8 cellular contexts compared by ENCODE assay signal in genomic region chr2:238289574-238289973, GRCh38. TPM values are rescaled to one million over a fixed set of nuclear protein-coding genes. Genes with fewer than 3 reads are reported as not detected.
DNase-seq lines count a peak whose midpoint lies in the region; ATAC-seq and TF ChIP-seq lines count a peak whose summit lies in the region.

No MANE protein-coding gene starts in this region.

- CTCF ChIA-PET in AG04449 (lab: Yijun Ruan, JAX): interaction anchor here (1.3 to 1.6 kb wide), 4 partner anchors 9 to 25 kb away, joined by 3 to 6 read pairs (median 4); no protein-coding TSS in a partner anchor
- CTCF ChIA-PET in naive thymus-derived CD4-positive, alpha-beta T cell (lab: Charles Lee): interaction anchor here (0.6 kb wide), 1 partner anchor 322 kb away, joined by 3 read pairs; no protein-coding TSS in a partner anchor

- peaks cover 16 to 23% of the 10 kb centered on the region in 2 donors for H3K4me1 ChIP-seq in naive thymus-derived CD4-positive, alpha-beta T cell (ENCODE audit: control insufficient read depth in 2 of 2, insufficient read depth in 2 of 2, low read length in 2 of 2)

- no peak for ATAC-seq in naive thymus-derived CD4-positive, alpha-beta T cell
- no peak for ATAC-seq in HG03442 (IDR thresholded peaks at IDR 0.05; ENCODE audit: unreplicated experiment)
- ATAC-seq in GM18502 (IDR thresholded peaks at IDR 0.05; ENCODE audit: poor library complexity, unreplicated experiment): no peak

- H3K36me3 ChIP-seq in naive thymus-derived CD4-positive, alpha-beta T cell (ENCODE audit: control insufficient read depth in 2 of 3, insufficient read depth in 3 of 3, low read length in 3 of 3): no peaks in the 10 kb centered on the region

- TF ChIP-seq CTCF in AG04449 (IDR thresholded peaks at IDR 0.05; ENCODE audit: insufficient read depth, low read length, missing control alignments): no peak

- H3K36me3 Mint-ChIP-seq in IgD-negative memory B cell: no peaks in the 10 kb centered on the region
- no peaks in the 10 kb centered on the region for H3K36me3 Mint-ChIP-seq in naive thymus-derived CD4-positive, alpha-beta T cell

- no peaks in the 10 kb centered on the region for H3K9me3 Mint-ChIP-seq in IgD-negative memory B cell
- H3K9me3 Mint-ChIP-seq in naive thymus-derived CD4-positive, alpha-beta T cell: no peaks in the 10 kb centered on the region

- no peaks in the 10 kb centered on the region for H3K9me3 ChIP-seq in naive thymus-derived CD4-positive, alpha-beta T cell (ENCODE audit: control insufficient read depth in 2 of 3, low read length in 3 of 3)

- H3K4me3 Mint-ChIP-seq in IgD-negative memory B cell: peak overlapping the region; percentile 91 to 98 (median 96)
- peak overlapping the region; percentile 84 to 97 (median 93) for H3K4me3 Mint-ChIP-seq in naive thymus-derived CD4-positive, alpha-beta T cell

- H3K27me3 ChIP-seq in naive thymus-derived CD4-positive, alpha-beta T cell (ENCODE audit: control insufficient read depth in 2 of 2, insufficient read depth in 2 of 2, low read length in 2 of 2): no peaks in the 10 kb centered on the region

- H3K27me3 Mint-ChIP-seq in IgD-negative memory B cell: no peaks in the 10 kb centered on the region
- H3K27me3 Mint-ChIP-seq in naive thymus-derived CD4-positive, alpha-beta T cell: peaks cover 0 to 2% (median 0%) of the 10 kb centered on the region in 5 donors

- POLR2A ChIA-PET in AG04449 (lab: Yijun Ruan, JAX): interaction anchor here (0.6 kb wide), 1 partner anchor 457 kb away, joined by 3 read pairs; no protein-coding TSS in a partner anchor
- POLR2A ChIA-PET in naive thymus-derived CD4-positive, alpha-beta T cell (lab: Charles Lee): interaction anchor here (0.7 to 2.3 kb wide), 5 partner anchors 12 to 87 kb away, joined by 3 to 9 read pairs (median 4); no protein-coding TSS in a partner anchor

- intact Hi-C loops in naive thymus-derived CD4-positive, alpha-beta T cell (cut with micrococcal nuclease): loop anchor here (2.0 to 10.0 kb wide), 4 partner anchors 322 to 1735 kb away; partner anchors contain the start of genes COPS8 (in 1 of the 2), NDUFA10 (in 1 of the 2) and UBE2F (in 1 of the 2)

- peaks cover 16 to 22% (median 22%) of the 10 kb centered on the region in 3 donors for H3K4me1 Mint-ChIP-seq in IgD-negative memory B cell
- peaks cover 22 to 50% (median 36%) of the 10 kb centered on the region in 7 donors for H3K4me1 Mint-ChIP-seq in naive thymus-derived CD4-positive, alpha-beta T cell

- H3K27ac ChIP-seq in cingulate gyrus (ENCODE audit: low read depth, low read length): peak overlapping the region; percentile 29
- H3K27ac ChIP-seq in naive thymus-derived CD4-positive, alpha-beta T cell (ENCODE audit: low read depth, low read length): peak overlapping the region; percentile 80

- peak overlapping the region; percentile 83 for H3K4me3 ChIP-seq in AG04449 (ENCODE audit: low read depth, low read length)
- peak overlapping the region; percentile 73 for H3K4me3 ChIP-seq in naive thymus-derived CD4-positive, alpha-beta T cell (ENCODE audit: low read length)

- peak overlapping the region; percentile 86 to 98 (median 94) for H3K27ac Mint-ChIP-seq in IgD-negative memory B cell
- peak overlapping the region; percentile 93 to 98 (median 97) for H3K27ac Mint-ChIP-seq in naive thymus-derived CD4-positive, alpha-beta T cell

- DNase-seq in AG04449 (ENCODE audit: low read depth, low spot score) (no peak), HuH-7.5 (ENCODE audit: low spot score) (no peak), SKM-1 (lab: John Stamatoyannopoulos, UW; ENCODE audit: unreplicated experiment) (no peak)
- no peak for DNase-seq in naive thymus-derived CD4-positive, alpha-beta T cell

RNA-seq across cellular contexts. Expression of gene PER2, which starts 1.2 kb away (rescaled TPM):
- 9.4 TPM for polyA plus RNA-seq in IgD-negative memory B cell
- 10 to 100 TPM; 13.5 to 28.6 (median 14.3) TPM for total RNA-seq in naive thymus-derived CD4-positive, alpha-beta T cell
- polyA plus RNA-seq in naive thymus-derived CD4-positive, alpha-beta T cell: 10 to 100 TPM in 1 of 2 donors, 1 to 10 TPM in 1; 7.0 to 10.1 TPM

RNA-seq across cellular contexts. Expression of gene TRAF3IP1, which starts 30.7 kb away (rescaled TPM):
- 6.6 TPM for polyA plus RNA-seq in IgD-negative memory B cell
- total RNA-seq in naive thymus-derived CD4-positive, alpha-beta T cell: 10 to 100 TPM in 2 of 5 experiments, 1 to 10 TPM in 3; 6.2 to 13.3 (median 9.4) TPM
- polyA plus RNA-seq in naive thymus-derived CD4-positive, alpha-beta T cell: 1 to 10 TPM; 4.3 to 5.7 TPM

RNA-seq across cellular contexts. Expression of gene HES6, which starts 49.7 kb away (rescaled TPM):
- polyA plus RNA-seq in IgD-negative memory B cell: 3.3 TPM
- total RNA-seq in naive thymus-derived CD4-positive, alpha-beta T cell: 1 to 10 TPM in 4 of 5 experiments, under 1 TPM in 1; 0.73 to 2.7 (median 2.4) TPM
- polyA plus RNA-seq in naive thymus-derived CD4-positive, alpha-beta T cell: 1 to 10 TPM in 1 of 2 donors, under 1 TPM in 1; 0.61 to 1.3 TPM
